In the genomic region with DNA sequence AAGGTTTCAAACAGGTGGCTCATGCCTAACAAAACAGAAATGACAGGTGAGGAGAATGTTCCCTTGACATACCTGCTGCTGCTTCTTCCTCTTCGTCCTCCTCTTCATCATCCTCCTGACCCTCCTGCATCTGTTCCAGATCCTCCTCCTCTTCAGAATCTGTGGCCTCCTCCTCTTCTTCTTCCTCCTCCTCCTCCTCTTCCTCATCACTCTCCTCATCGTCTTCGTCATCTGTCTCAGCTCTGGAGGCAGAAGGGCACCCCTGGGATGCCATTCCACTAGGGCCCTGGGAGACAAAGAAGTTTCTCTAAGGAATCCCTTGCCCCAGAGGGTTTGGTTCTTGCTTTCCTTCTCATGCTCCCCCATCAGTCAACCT, we compare ENCODE assay signal across 10 cellular contexts. TPM values are rescaled to one million over a fixed set of nuclear protein-coding genes. Genes with fewer than 3 reads are reported as not detected.
DNase-seq lines count a peak whose midpoint lies in the region; ATAC-seq and TF ChIP-seq lines count a peak whose summit lies in the region.
"Had no signal": no experiment of that assay in that cellular context is flagged by ENCODE, and none has a peak within 500 bp of the region (broad histone marks: within the 10 kb centered on the region; RNA-seq: fewer than 3 reads in every experiment).

No MANE protein-coding gene starts in this region.

- in situ Hi-C loops in mammary epithelial cell (cut with MboI; ENCODE audit: low sequenced_read_pairs in 2 of 2), result no loop called here

- H4K20me1 ChIP-seq in BLaER1, result peaks cover 54% of the 10 kb centered on the region
- H4K20me1 ChIP-seq in Karpas-422 (ENCODE audit: insufficient read depth, low read depth, low read length), result peaks cover 20% of the 10 kb centered on the region
- no peaks in the 10 kb centered on the region for H4K20me1 ChIP-seq in mammary epithelial cell (ENCODE audit: insufficient read depth, low read length)

- peak overlapping the region; percentile 93 for H3K4me3 Mint-ChIP-seq in nephron progenitor cell
- no peak overlapping the region for H3K4me3 Mint-ChIP-seq in osteocyte (ENCODE audit: unreplicated experiment)

- H3K27me3 Mint-ChIP-seq in nephron progenitor cell (ENCODE audit: low read depth, poor library complexity) (peaks cover 6% of the 10 kb centered on the region), osteocyte (ENCODE audit: unreplicated experiment) (no peaks in the 10 kb centered on the region)

- CTCF ChIA-PET in mammary epithelial cell (lab: Charles Lee; ENCODE audit: low non-redundant PET), result no interaction called here

- no peak overlapping the region for H3K27ac ChIP-seq in BLaER1
- no peak overlapping the region; the same call in 1 of the 2 replicates for H3K27ac ChIP-seq in Karpas-422 (ENCODE audit: low read length)
- peak overlapping the region; percentile 56 for H3K27ac ChIP-seq in mammary epithelial cell (ENCODE audit: insufficient read depth, low read depth, low read length)

- no peaks in the 10 kb centered on the region for H3K27me3 ChIP-seq in BLaER1
- no peaks in the 10 kb centered on the region for H3K27me3 ChIP-seq in Karpas-422 (ENCODE audit: low read length)
- H3K27me3 ChIP-seq in mammary epithelial cell (ENCODE audit: insufficient read depth, low read length), result no peaks in the 10 kb centered on the region

- peaks cover 87% of the 10 kb centered on the region for H3K4me1 Mint-ChIP-seq in nephron progenitor cell
- peaks cover 61% of the 10 kb centered on the region for H3K4me1 Mint-ChIP-seq in osteocyte (ENCODE audit: unreplicated experiment)

- H3K79me2 ChIP-seq in Karpas-422 (ENCODE audit: low read length), result peaks cover 29% of the 10 kb centered on the region
- H3K79me2 ChIP-seq in mammary epithelial cell (ENCODE audit: insufficient read depth, low read length), result peaks cover 50% of the 10 kb centered on the region

- BruUV-seq in mammary epithelial cell (replicated peaks; lab: Mats Ljungman, UMichigan), result no TSS peak

- H3K4me2 ChIP-seq in BLaER1, result peak overlapping the region; percentile 98
- H3K4me2 ChIP-seq in Karpas-422 (ENCODE audit: low read depth, low read length, poor library complexity, severe bottlenecking), result peak overlapping the region; percentile 65
- H3K4me2 ChIP-seq in mammary epithelial cell (ENCODE audit: insufficient read depth, low read depth, low read length), result peak overlapping the region; percentile 92

- H3K27ac Mint-ChIP-seq in nephron progenitor cell, result peak overlapping the region; percentile 89
- no peak overlapping the region for H3K27ac Mint-ChIP-seq in osteocyte (ENCODE audit: unreplicated experiment)

- H3K9me3 ChIP-seq in BLaER1 (no peaks in the 10 kb centered on the region), Karpas-422 (ENCODE audit: low read length) (no peaks in the 10 kb centered on the region), mammary epithelial cell (replicated peaks; ENCODE audit: insufficient read depth, low read length) (no peaks in the 10 kb centered on the region)

- no peaks in the 10 kb centered on the region for H3K9me2 ChIP-seq in Karpas-422 (replicated peaks; ENCODE audit: insufficient read depth, low read length)

- WGBS in mammary epithelial cell (ENCODE audit: low coverage, missing lambda C conversion rate), result 83% methylated on average over 2 of the region's 3 CpGs

- intact Hi-C loops in mammary epithelial cell (cut with micrococcal nuclease), result loop anchor here (1.0 kb wide), 1 partner anchor 21 kb away; no protein-coding TSS in a partner anchor

- H3K36me3 Mint-ChIP-seq in nephron progenitor cell (ENCODE audit: low read depth) (peaks cover 28% of the 10 kb centered on the region), osteocyte (ENCODE audit: unreplicated experiment) (peaks cover 20% of the 10 kb centered on the region)

- DNase-seq in Karpas-422 (no peak), mammary epithelial cell (no peak), nephron progenitor cell (no peak), NOMO-1 treated with DMSO at 0.1 percent for 48 hours (lab: John Stamatoyannopoulos, UW; ENCODE audit: unreplicated experiment) (no peak), osteocyte (ENCODE audit: extremely low spot score, unreplicated experiment) (no peak)
- DNase-seq: NCI-H1092 had no signal

- ATAC-seq in GM18858 (IDR thresholded peaks at IDR 0.05; ENCODE audit: unreplicated experiment) (no peak), HG03442 (IDR thresholded peaks at IDR 0.05; ENCODE audit: unreplicated experiment) (no peak)
- ATAC-seq: esophagus mucosa had no signal

- H2AFZ ChIP-seq in Karpas-422 (ENCODE audit: low read length) (no peak overlapping the region), mammary epithelial cell (ENCODE audit: low read depth, low read length) (no peak overlapping the region)

- peaks cover 76% of the 10 kb centered on the region for H3K4me1 ChIP-seq in BLaER1
- H3K4me1 ChIP-seq in Karpas-422 (ENCODE audit: low read length), result peaks cover 67% of the 10 kb centered on the region
- peaks cover 52% of the 10 kb centered on the region for H3K4me1 ChIP-seq in mammary epithelial cell (ENCODE audit: insufficient read depth, low read length)

- TF ChIP-seq CTCF in mammary epithelial cell (conservative IDR thresholded peaks at IDR 0.05 in 1 of 2, IDR thresholded peaks at IDR 0.05 in 1 of 2; ENCODE audit: extremely low read depth in 1 of 2, insufficient read depth in 1 of 2, low read depth in 1 of 2, low read length in 2 of 2) (no peak), nephron progenitor cell (IDR thresholded peaks at IDR 0.05) (no peak), osteocyte (IDR thresholded peaks at IDR 0.05) (no peak)

- dilution Hi-C loops in mammary epithelial cell (cut with HindIII; ENCODE audit: low sequenced_read_pairs), result loop anchor here (5.0 kb wide), 2 partner anchors 62 to 92 kb away; a partner anchor contains a TSS

- no peak overlapping the region for H3K4me3 ChIP-seq in BLaER1
- H3K4me3 ChIP-seq in Karpas-422 (ENCODE audit: low read length), result no peak overlapping the region
- no peak overlapping the region for H3K4me3 ChIP-seq in mammary epithelial cell (replicated peaks in 1 of 3; ENCODE audit: insufficient read depth in 1 of 3, low read depth in 2 of 3, low read length in 3 of 3)

- no peaks in the 10 kb centered on the region for H3K9me3 Mint-ChIP-seq in nephron progenitor cell
- H3K9me3 Mint-ChIP-seq in osteocyte (ENCODE audit: unreplicated experiment), result no peaks in the 10 kb centered on the region

- H3K9ac ChIP-seq in BLaER1 (peak overlapping the region; percentile 92; the same call in 1 of the 2 replicates), Karpas-422 (ENCODE audit: low read length) (peak overlapping the region; percentile 40), mammary epithelial cell (ENCODE audit: insufficient read depth, low read length) (peak overlapping the region; percentile 14)

- H3K36me3 ChIP-seq in BLaER1 (peaks cover 36% of the 10 kb centered on the region), Karpas-422 (ENCODE audit: insufficient read depth, low read length) (peaks cover 26% of the 10 kb centered on the region), mammary epithelial cell (ENCODE audit: insufficient read depth, low read length) (peaks cover 12% of the 10 kb centered on the region)

RNA-seq across cellular contexts. Expression of a gene that starts 2.4 kb away (rescaled TPM):
- 4.9 and 11.8 TPM in 2 replicates for total RNA-seq in Karpas-422 (2014; rRNA removed; shearing (Covaris generic); ENCODE audit: low replicate concordance)
- 10 to 100 TPM; 11.5 to 16.3 TPM for total RNA-seq in mammary epithelial cell
- 6.5 TPM for polyA plus RNA-seq in mammary epithelial cell
- 9.5 TPM for polyA minus RNA-seq in mammary epithelial cell
- total RNA-seq in osteocyte, result 29.3 and 30.6 TPM in 2 replicates

RNA-seq across cellular contexts. Expression of a gene that starts 2.8 kb away (rescaled TPM):
- total RNA-seq in Karpas-422 (2014; rRNA removed; shearing (Covaris generic); ENCODE audit: low replicate concordance), result 45.8 and 55.6 TPM in 2 replicates
- total RNA-seq in mammary epithelial cell, result 10 to 100 TPM; 35.0 to 49.3 TPM
- 25.9 TPM for polyA plus RNA-seq in mammary epithelial cell
- 80.0 TPM for polyA minus RNA-seq in mammary epithelial cell
- 30.1 and 30.4 TPM in 2 replicates for total RNA-seq in osteocyte

RNA-seq across cellular contexts. Expression of a gene that starts 6.0 kb away (rescaled TPM):
- 102 and 188 TPM in 2 replicates for total RNA-seq in Karpas-422 (2014; rRNA removed; shearing (Covaris generic); ENCODE audit: low replicate concordance)
- 100 to 1,000 TPM; 117 to 119 TPM for total RNA-seq in mammary epithelial cell
- 71.4 TPM for polyA plus RNA-seq in mammary epithelial cell
- 60.7 TPM for polyA minus RNA-seq in mammary epithelial cell
- 117 and 130 TPM in 2 replicates for total RNA-seq in osteocyte

RNA-seq across cellular contexts. Expression of a gene that starts 21.2 kb away (rescaled TPM):
- total RNA-seq in Karpas-422 (2014; rRNA removed; shearing (Covaris generic); ENCODE audit: low replicate concordance), result 35.1 and 47.2 TPM in 2 replicates
- total RNA-seq in mammary epithelial cell, result 10 to 100 TPM; 22.0 to 47.0 TPM
- polyA plus RNA-seq in mammary epithelial cell, result 34.0 TPM
- polyA minus RNA-seq in mammary epithelial cell, result 23.3 TPM
- 72.4 and 77.6 TPM in 2 replicates for total RNA-seq in osteocyte

RNA-seq across cellular contexts. Expression of a gene that starts 30.5 kb away (rescaled TPM):
- 66.7 and 126 TPM in 2 replicates for total RNA-seq in Karpas-422 (2014; rRNA removed; shearing (Covaris generic); ENCODE audit: low replicate concordance)
- 10 to 100 TPM; 15.2 to 59.2 TPM for total RNA-seq in mammary epithelial cell
- 45.0 TPM for polyA plus RNA-seq in mammary epithelial cell
- polyA minus RNA-seq in mammary epithelial cell, result 37.5 TPM
- total RNA-seq in osteocyte, result 29.7 and 30.3 TPM in 2 replicates

Comparison
In these comparisons a context has a peak if more than half of its experiments do, and no peak if none do; other contexts are left out.
1. H3K9ac ChIP-seq: peak in every context shown above with its lines; median percentile 92 in BLaER1; 40 in Karpas-422; 14 in mammary epithelial cell.